Comparison of ENCODE assay signal across 18 cellular contexts in genomic region chr10:50314169-50315071, GRCh38.
DNase-seq lines count a peak whose midpoint lies in the region; ATAC-seq, FAIRE-seq and TF ChIP-seq lines count a peak whose summit lies in the region.
"Had no signal": no experiment of that assay in that cellular context is flagged by ENCODE, and none has a peak within 500 bp of the region (broad histone marks: within the 10 kb centered on the region; RNA-seq: fewer than 3 reads in every experiment).

No MANE protein-coding gene starts in this region.

- H3K36me3 Mint-ChIP-seq in natural killer cell treated with Interleukin-12 subunit alpha and Interleukin-12 subunit beta and Interleukin-15 and Interleukin-18, amount 100 ng/mL, for 72 hours = peaks cover 25% of the 10 kb centered on the region
- no peaks in the 10 kb centered on the region for H3K36me3 Mint-ChIP-seq in natural killer cell
- peaks cover 23% of the 10 kb centered on the region for H3K36me3 Mint-ChIP-seq in stimulated activated effector memory CD8-positive, alpha-beta T cell treated with anti-CD3 and anti-CD28 coated beads, Interleukin-12 subunit alpha, Interleukin-12 subunit beta, amount 100 ng/mL, for 72 hours

- TF ChIP-seq CTCF in natural killer cell (IDR thresholded peaks at IDR 0.05) (no peak), IMR-90 (conservative IDR thresholded peaks at IDR 0.05; ENCODE audit: low read depth, low read length) (no peak)

- no peak overlapping the region; the same call in 1 of the 2 replicates for H3K23ac ChIP-seq in IMR-90 (ENCODE audit: low read depth, low read length)

- peaks cover 9 to 26% of the 10 kb centered on the region in 2 experiments; a peak in 2 of 4 replicates for H3K79me1 ChIP-seq in IMR-90 (ENCODE audit: low read depth in 1 of 2, low read length in 2 of 2)

- POLR2A ChIA-PET in IMR-90 (lab: Charles Lee; ENCODE audit: unreplicated experiment) = interaction anchor here (0.6 kb wide), 1 partner anchor 310 kb away, joined by 3 read pairs; no protein-coding TSS in a partner anchor

- H3K4me1 ChIP-seq in IMR-90 (ENCODE audit: control insufficient read depth, insufficient read depth, low read length) = no peaks in the 10 kb centered on the region; the same call in 1 of the 2 replicates
- H3K4me1 ChIP-seq: BE2C had no signal

- H3K56ac ChIP-seq in IMR-90 (ENCODE audit: extremely low read depth, insufficient read depth, low read length) = no peak overlapping the region

- H3K27ac ChIP-seq in IMR-90 (ENCODE audit: insufficient read depth, low read length) = no peak overlapping the region

- H3K27me3 Mint-ChIP-seq in natural killer cell treated with Interleukin-12 subunit alpha and Interleukin-12 subunit beta and Interleukin-15 and Interleukin-18, amount 100 ng/mL, for 72 hours = no peaks in the 10 kb centered on the region
- no peaks in the 10 kb centered on the region for H3K27me3 Mint-ChIP-seq in natural killer cell (ENCODE audit: low read depth in 2 of 2)
- H3K27me3 Mint-ChIP-seq: CD4-positive, alpha-beta T cell had no signal

- peak overlapping the region; percentile 13 for H3K4me3 Mint-ChIP-seq in natural killer cell treated with Interleukin-12 subunit alpha and Interleukin-12 subunit beta and Interleukin-15 and Interleukin-18, amount 100 ng/mL, for 72 hours
- no peak overlapping the region for H3K4me3 Mint-ChIP-seq in natural killer cell
- no peak overlapping the region for H3K4me3 Mint-ChIP-seq in stimulated activated effector memory CD8-positive, alpha-beta T cell treated with anti-CD3 and anti-CD28 coated beads, Interleukin-12 subunit alpha, Interleukin-12 subunit beta, amount 100 ng/mL, for 72 hours
- H3K4me3 Mint-ChIP-seq: CD4-positive, alpha-beta T cell; H9 had no signal

- no peak overlapping the region for H3K4me3 ChIP-seq in IMR-90 (ENCODE audit: insufficient read depth, low read depth, low read length)

- no peak for DNase-seq in natural killer cell treated with Interleukin-12 subunit alpha and Interleukin-12 subunit beta and Interleukin-15 and Interleukin-18, amount 100 ng/mL, for 72 hours (ENCODE audit: low spot score)
- no peak for DNase-seq in natural killer cell
- DNase-seq in GM12892 (ENCODE audit: insufficient read length) = no peak
- no peak for DNase-seq in IMR-90
- DNase-seq in stimulated activated effector memory CD8-positive, alpha-beta T cell treated with anti-CD3 and anti-CD28 coated beads, Interleukin-12 subunit alpha, Interleukin-12 subunit beta, amount 100 ng/mL, for 72 hours (ENCODE audit: low spot score in 2 of 2) = no peak
- no peak for DNase-seq in NCI-H2029 (lab: John Stamatoyannopoulos, UW)
- DNase-seq in ureter (ENCODE audit: low spot score) = no peak
- DNase-seq: ACHN; BE2C; C1 segment of cervical spinal cord; CD4-positive, alpha-beta T cell; DMS153; DMS79; GDM1; H9 had no signal

- H3K9me3 ChIP-seq in IMR-90 (ENCODE audit: control insufficient read depth, insufficient read depth, low read length) = no peaks in the 10 kb centered on the region
- H3K9me3 ChIP-seq: BE2C had no signal

- no peak overlapping the region for H3K4me2 ChIP-seq in IMR-90 (ENCODE audit: low read depth, low read length)

- peaks cover 11% of the 10 kb centered on the region for H3K36me3 ChIP-seq in IMR-90 (ENCODE audit: control insufficient read depth, insufficient read depth, low read length)
- H3K36me3 ChIP-seq: BE2C had no signal

- H4K5ac ChIP-seq in IMR-90 (ENCODE audit: low read depth, low read length) = no peak overlapping the region; the same call in 1 of the 2 replicates

- H3K9me3 Mint-ChIP-seq in natural killer cell treated with Interleukin-12 subunit alpha and Interleukin-12 subunit beta and Interleukin-15 and Interleukin-18, amount 100 ng/mL, for 72 hours = no peaks in the 10 kb centered on the region
- H3K9me3 Mint-ChIP-seq in natural killer cell = no peaks in the 10 kb centered on the region
- no peaks in the 10 kb centered on the region for H3K9me3 Mint-ChIP-seq in stimulated activated effector memory CD8-positive, alpha-beta T cell treated with anti-CD3 and anti-CD28 coated beads, Interleukin-12 subunit alpha, Interleukin-12 subunit beta, amount 100 ng/mL, for 72 hours
- H3K9me3 Mint-ChIP-seq: CD4-positive, alpha-beta T cell; H9 had no signal

- H3K4me1 Mint-ChIP-seq in natural killer cell treated with Interleukin-12 subunit alpha and Interleukin-12 subunit beta and Interleukin-15 and Interleukin-18, amount 100 ng/mL, for 72 hours (ENCODE audit: low read depth in 2 of 2) = peaks cover 34 to 39% of the 10 kb centered on the region in 2 donors
- H3K4me1 Mint-ChIP-seq in natural killer cell = peaks cover 10 to 23% of the 10 kb centered on the region in 2 donors
- H3K4me1 Mint-ChIP-seq in stimulated activated effector memory CD8-positive, alpha-beta T cell treated with anti-CD3 and anti-CD28 coated beads, Interleukin-12 subunit alpha, Interleukin-12 subunit beta, amount 100 ng/mL, for 72 hours = peaks cover 33% of the 10 kb centered on the region
- H3K4me1 Mint-ChIP-seq: H9 had no signal

- H2AFZ ChIP-seq in IMR-90 (replicated peaks; ENCODE audit: low read length, poor library complexity) = no peak overlapping the region

- ATAC-seq in natural killer cell treated with Interleukin-12 subunit alpha and Interleukin-12 subunit beta and Interleukin-15 and Interleukin-18, amount 100 ng/mL, for 72 hours = no peak
- ATAC-seq in natural killer cell (no peak), IMR-90 (ENCODE audit: low read depth) (no peak)
- ATAC-seq in stimulated activated effector memory CD8-positive, alpha-beta T cell treated with anti-CD3 and anti-CD28 coated beads, Interleukin-12 subunit alpha, Interleukin-12 subunit beta, amount 100 ng/mL, for 72 hours = no peak
- ATAC-seq: HepG2 had no signal

- TF ChIP-seq RAD21 in IMR-90 (IDR thresholded peaks at IDR 0.05; ENCODE audit: low read length) = no peak

- in situ Hi-C loops in IMR-90 (cut with MboI; ENCODE audit: low sequenced_read_pairs) = no loop called here

- no peak overlapping the region for H2AK9ac ChIP-seq in IMR-90 (replicated peaks; ENCODE audit: low read depth, low read length, poor library complexity)

- no peak overlapping the region for H2BK5ac ChIP-seq in IMR-90 (ENCODE audit: low read depth, low read length, poor library complexity, severe bottlenecking)

- CTCF ChIA-PET in IMR-90 (lab: Yijun Ruan, JAX) = interaction anchor here (1.1 kb wide), 1 partner anchor 99 kb away, joined by 3 read pairs; no protein-coding TSS in a partner anchor

- H4K8ac ChIP-seq in IMR-90 (ENCODE audit: low read depth in 2 of 2, low read length in 2 of 2) = no peak overlapping the region

- no TSS peak for BruUV-seq in IMR-90 (replicated peaks; lab: Mats Ljungman, UMichigan)

- no peak overlapping the region for H2BK120ac ChIP-seq in IMR-90 (ENCODE audit: low read depth, low read length)

- TF ChIP-seq POLR2A in GM12892 (IDR thresholded peaks at IDR 0.05; ENCODE audit: low read depth, low read length) = no peak
- TF ChIP-seq POLR2A in IMR-90 (IDR thresholded peaks at IDR 0.05; ENCODE audit: low read depth, low read length) = no peak

- no peak overlapping the region for H3K4ac ChIP-seq in IMR-90 (ENCODE audit: low read depth, low read length)

- no peak overlapping the region for H3K9ac ChIP-seq in IMR-90 (ENCODE audit: low read depth, low read length)

- H2BK15ac ChIP-seq in IMR-90 (ENCODE audit: low read depth, low read length) = no peak overlapping the region

- H4K91ac ChIP-seq in IMR-90 (ENCODE audit: insufficient read depth, low read depth, low read length) = no peak overlapping the region

- dilution Hi-C loops in IMR-90 (cut with HindIII; ENCODE audit: low sequenced_read_pairs, unreplicated experiment) = no loop called here

- H3K18ac ChIP-seq in IMR-90 (ENCODE audit: low read depth, low read length) = no peak overlapping the region

- no peaks in the 10 kb centered on the region for H4K20me1 ChIP-seq in IMR-90 (ENCODE audit: insufficient read depth, low read length)

- intact Hi-C loops in natural killer cell (cut with micrococcal nuclease) (no loop called here), IMR-90 (cut with micrococcal nuclease) (loop anchor here (5.0 kb wide), 1 partner anchor 118 kb away; no protein-coding TSS in a partner anchor)

- H3K27me3 ChIP-seq in IMR-90 (ENCODE audit: control insufficient read depth, insufficient read depth, low read length) = no peaks in the 10 kb centered on the region
- H3K27me3 ChIP-seq: BE2C had no signal

- peak; percentile 36 for FAIRE-seq in GM12892 (lab: Jason Lieb, UNC)
- FAIRE-seq: A204.1, H1, HepG2 had no signal

- no peak overlapping the region for H2BK20ac ChIP-seq in IMR-90 (ENCODE audit: low read depth, low read length)

- H3K27ac Mint-ChIP-seq in natural killer cell treated with Interleukin-12 subunit alpha and Interleukin-12 subunit beta and Interleukin-15 and Interleukin-18, amount 100 ng/mL, for 72 hours = peak overlapping the region; percentile 67 to 87
- H3K27ac Mint-ChIP-seq in natural killer cell = peak overlapping the region in 1 of 2 donors; percentile 36
- H3K27ac Mint-ChIP-seq in stimulated activated effector memory CD8-positive, alpha-beta T cell treated with anti-CD3 and anti-CD28 coated beads, Interleukin-12 subunit alpha, Interleukin-12 subunit beta, amount 100 ng/mL, for 72 hours = peak overlapping the region; percentile 51

- H3K14ac ChIP-seq in IMR-90 (replicated peaks; ENCODE audit: low read depth, low read length) = no peak overlapping the region

- 83% methylated on average over 1 of the region's 10 CpGs; no CpG with 5 or more reads in 1 of the 2 experiments for WGBS in IMR-90 (ENCODE audit: extremely low coverage in 2 of 2, insufficient read length in 1 of 2), 2 experiments

- no peaks in the 10 kb centered on the region for H3K9me1 ChIP-seq in IMR-90 (ENCODE audit: insufficient read depth, low read length)

- peak overlapping the region; percentile 18; the same call in 1 of the 2 replicates for H2AK5ac ChIP-seq in IMR-90 (ENCODE audit: low read depth, low read length)

TF ChIP-seq in IMR-90, 13 proteins besides CTCF, POLR2A, EP300 and RAD21 (continues in another document):
- TF ChIP-seq CEBPB (IDR thresholded peaks at IDR 0.05; ENCODE audit: low read depth, low read length) = no peak
- no peak for TF ChIP-seq BHLHE40 (IDR thresholded peaks at IDR 0.05; ENCODE audit: low read depth, low read length)
- TF ChIP-seq USF2 (IDR thresholded peaks at IDR 0.05; ENCODE audit: low read depth, low read length) = no peak
- no peak for TF ChIP-seq CHD1 (IDR thresholded peaks at IDR 0.05; ENCODE audit: low read depth, low read length)
- no peak for TF ChIP-seq SMC3 (IDR thresholded peaks at IDR 0.05; ENCODE audit: low read depth, low read length)
- no peak for TF ChIP-seq FOS (IDR thresholded peaks at IDR 0.05; ENCODE audit: low read depth, low read length)
- TF ChIP-seq MXI1 (IDR thresholded peaks at IDR 0.05; ENCODE audit: borderline replicate concordance, low read depth, low read length) = no peak
- TF ChIP-seq RFX5 (IDR thresholded peaks at IDR 0.05; ENCODE audit: low read depth, low read length) = no peak
